Comparison of ENCODE assay signal across 8 cellular contexts in the genomic region with DNA sequence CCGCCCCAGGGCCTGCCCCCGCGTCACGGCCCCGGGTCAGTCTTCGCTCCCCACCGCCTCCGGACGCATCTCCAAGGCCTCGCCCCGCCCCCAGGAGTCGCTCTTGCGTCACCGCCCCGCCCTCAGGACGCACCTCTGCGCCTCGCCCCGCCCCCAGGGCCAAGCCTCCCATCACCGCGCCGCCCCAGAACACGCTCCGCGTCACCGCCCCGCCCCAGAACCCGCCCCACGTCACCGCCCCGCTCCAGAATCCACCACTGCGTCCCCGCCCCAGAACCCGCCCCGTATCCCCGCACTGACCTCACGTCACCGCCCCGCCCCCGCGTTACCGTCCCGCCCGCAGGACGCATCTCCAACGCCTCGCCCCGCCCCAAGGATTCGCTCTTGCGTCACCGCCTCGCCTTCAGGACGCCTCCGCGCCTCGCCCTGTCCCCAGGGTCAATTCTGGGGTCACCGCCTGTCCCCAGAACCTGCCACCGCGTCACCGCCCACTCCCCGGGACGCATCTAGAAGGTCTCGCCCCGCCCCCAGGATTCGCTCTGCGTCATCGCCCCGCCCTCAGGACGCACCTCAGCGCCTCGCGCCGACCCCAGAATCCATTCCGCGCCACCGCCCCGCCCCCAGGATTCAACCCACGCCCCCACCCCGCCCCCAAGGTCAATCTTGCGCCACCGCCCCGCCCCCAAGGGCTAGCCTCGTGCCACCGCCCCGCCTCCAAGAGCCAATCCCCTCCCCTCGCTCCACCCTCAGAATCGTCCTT. TPM values are rescaled to one million over a fixed set of nuclear protein-coding genes. Genes with fewer than 3 reads are reported as not detected.
DNase-seq lines count a peak whose midpoint lies in the region; TF ChIP-seq lines count a peak whose summit lies in the region.

No MANE protein-coding gene starts in this region.

- H3K36me3 ChIP-seq in CD4-positive, alpha-beta memory T cell (ENCODE audit: insufficient read depth, low read length): no peaks in the 10 kb centered on the region

- CTCF ChIA-PET in CD4-positive, alpha-beta memory T cell (lab: Charles Lee; ENCODE audit: partially characterized antibody): no interaction called here

- TF ChIP-seq CTCF in GM20000 (IDR thresholded peaks at IDR 0.05; ENCODE audit: extremely low read depth, missing control alignments): no peak

- H3K27me3 Mint-ChIP-seq in CD4-positive, alpha-beta memory T cell: no peaks in the 10 kb centered on the region

- peaks cover 43% of the 10 kb centered on the region for H3K4me1 ChIP-seq in CD4-positive, alpha-beta memory T cell (ENCODE audit: insufficient read depth, low read length)

- intact Hi-C loops in CD4-positive, alpha-beta memory T cell (cut with micrococcal nuclease): loop anchor here (1.0 to 10.0 kb wide), 6 partner anchors 55 to 1910 kb away; a partner anchor contains a TSS

- peak overlapping the region; percentile 71 for H3K27ac ChIP-seq in CD4-positive, alpha-beta memory T cell (ENCODE audit: low read depth, low read length)

- peak overlapping the region in 1 of 2 donors; percentile 64 for H3K4me3 ChIP-seq in CD4-positive, alpha-beta memory T cell (ENCODE audit: low read length in 2 of 2)

- peaks cover 33 to 64% (median 48%) of the 10 kb centered on the region in 4 donors for H3K4me1 Mint-ChIP-seq in CD4-positive, alpha-beta memory T cell

- no peaks in the 10 kb centered on the region for H3K9me3 ChIP-seq in CD4-positive, alpha-beta memory T cell (ENCODE audit: control insufficient read depth in 1 of 2, low read length in 2 of 2)

- POLR2A ChIA-PET in CD4-positive, alpha-beta memory T cell (lab: Charles Lee; ENCODE audit: partially characterized antibody): interaction anchor here (1.2 to 3.1 kb wide), 5 partner anchors 92 to 310 kb away, joined by 3 to 27 read pairs (median 4); a partner anchor contains a TSS

- peaks cover 0 to 6% of the 10 kb centered on the region in 2 donors for H3K36me3 Mint-ChIP-seq in CD4-positive, alpha-beta memory T cell

- peak overlapping the region; percentile 85 to 97 (median 94) for H3K4me3 Mint-ChIP-seq in CD4-positive, alpha-beta memory T cell

- H3K27me3 ChIP-seq in CD4-positive, alpha-beta memory T cell (ENCODE audit: insufficient read depth, low read length): no peaks in the 10 kb centered on the region

- peak; percentile 99 to 100 (median 99) for DNase-seq in CD4-positive, alpha-beta memory T cell
- DNase-seq in GM20000 (ENCODE audit: low spot score) (peak; percentile 97), HT-29 (ENCODE audit: low spot score) (peak; percentile 98), NK-92 (lab: John Stamatoyannopoulos, UW; ENCODE audit: unreplicated experiment) (peak; percentile 100), medulla oblongata (ENCODE audit: extremely low spot score) (peak; percentile 99)
- peak; percentile 99 for DNase-seq in activated CD8-positive, alpha-beta memory T cell treated with anti-CD3 and anti-CD28 coated beads for 4 hours (ENCODE audit: low read depth in 2 of 2)
- peak; percentile 100 for DNase-seq in effector CD8-positive, alpha-beta T cell (lab: John Stamatoyannopoulos, UW)
- peak; percentile 98 to 100 (median 99) for DNase-seq in stimulated activated CD4-positive, alpha-beta T cell treated with anti-CD3 and anti-CD28 coated beads, TNF-alpha, amount 100 ng/mL, for 48 hours (ENCODE audit: low read depth in 3 of 3)

- peak overlapping the region; percentile 86 to 100 (median 100) for H3K27ac Mint-ChIP-seq in CD4-positive, alpha-beta memory T cell

- peaks cover 0 to 2% (median 0%) of the 10 kb centered on the region in 8 donors for H3K9me3 Mint-ChIP-seq in CD4-positive, alpha-beta memory T cell

RNA-seq across cellular contexts. Expression of a gene that starts 0.4 kb away (rescaled TPM):
- 10 to 100 TPM; 11.3 to 11.7 TPM for total RNA-seq in CD4-positive, alpha-beta memory T cell
- 1 to 10 TPM; 8.3 to 8.6 TPM for polyA plus RNA-seq in CD4-positive, alpha-beta memory T cell
- 15.7 and 18.0 TPM in 2 replicates for total RNA-seq in HT-29 (2014; rRNA removed; shearing (Covaris generic))

RNA-seq across cellular contexts. Expression of a gene that starts 2.2 kb away (rescaled TPM):
- total RNA-seq in CD4-positive, alpha-beta memory T cell: 10 to 100 TPM; 29.6 to 31.0 TPM
- 1 to 10 TPM; 5.1 to 8.2 TPM for polyA plus RNA-seq in CD4-positive, alpha-beta memory T cell
- 4.8 and 9.3 TPM in 2 replicates for total RNA-seq in HT-29 (2014; rRNA removed; shearing (Covaris generic))

RNA-seq across cellular contexts. Expression of a gene that starts 48.6 kb away (rescaled TPM):
- total RNA-seq in CD4-positive, alpha-beta memory T cell: not detected
- polyA plus RNA-seq in CD4-positive, alpha-beta memory T cell: not detected
- not detected in 2 replicates for total RNA-seq in HT-29 (2014; rRNA removed; shearing (Covaris generic))
